In genomic region chr3:52704611-52705437, GRCh38 we compare ENCODE assay signal across 8 cellular contexts.
A peak's percentile ranks its signal among the peaks of the same experiment; 100 is the strongest.
DNase-seq lines count a peak whose midpoint lies in the region; ATAC-seq and TF ChIP-seq lines count a peak whose summit lies in the region.

No MANE protein-coding gene starts in this region.

- H3K4me1 Mint-ChIP-seq in central memory CD8-positive, alpha-beta T cell = peaks cover 24% of the 10 kb centered on the region

- TF ChIP-seq CTCF in C4-2B (conservative IDR thresholded peaks at IDR 0.05) (no peak), OCI-LY3 (IDR thresholded peaks at IDR 0.05; ENCODE audit: low read depth, low read length) (no peak)

- H3K27ac Mint-ChIP-seq in central memory CD8-positive, alpha-beta T cell (ENCODE audit: low read depth) = peak overlapping the region; percentile 97

- H3K4me3 ChIP-seq in OCI-LY3 (ENCODE audit: low read length) = peak overlapping the region; percentile 91

- H3K4me2 ChIP-seq in OCI-LY3 (ENCODE audit: low read length) = peak overlapping the region; percentile 95

- H3K79me2 ChIP-seq in OCI-LY3 (ENCODE audit: low read length) = peaks cover 64% of the 10 kb centered on the region

- H3K27me3 ChIP-seq in OCI-LY3 (ENCODE audit: low read depth, low read length) = no peaks in the 10 kb centered on the region

- H3K27ac ChIP-seq in C4-2B (peak overlapping the region; percentile 93), OCI-LY3 (ENCODE audit: low read length) (peak overlapping the region; percentile 67), substantia nigra (ENCODE audit: low read depth, low read length, poor library complexity, severe bottlenecking) (peak overlapping the region; percentile 88)

- H3K4me3 Mint-ChIP-seq in central memory CD8-positive, alpha-beta T cell = peak overlapping the region; percentile 93

- no peaks in the 10 kb centered on the region for H3K9me3 ChIP-seq in OCI-LY3 (ENCODE audit: insufficient read depth, low read length)

- no peaks in the 10 kb centered on the region for H4K20me1 ChIP-seq in OCI-LY3 (ENCODE audit: insufficient read depth, low read length)

- H2AFZ ChIP-seq in OCI-LY3 (ENCODE audit: low read depth, low read length) = peak overlapping the region; percentile 68

- peak overlapping the region; percentile 89 for H3K9ac ChIP-seq in OCI-LY3 (ENCODE audit: low read length)

- ATAC-seq in GM21367 (IDR thresholded peaks at IDR 0.05; ENCODE audit: unreplicated experiment) (peak; percentile 3), GM19328 (IDR thresholded peaks at IDR 0.05; ENCODE audit: unreplicated experiment) (no peak), HG03565 (IDR thresholded peaks at IDR 0.05; ENCODE audit: unreplicated experiment) (no peak)
- ATAC-seq in central memory CD8-positive, alpha-beta T cell (replicated peaks; ENCODE audit: extremely low read depth, poor library complexity, severe bottlenecking) = no peak

- no peak for DNase-seq in central memory CD8-positive, alpha-beta T cell (ENCODE audit: low spot score in 2 of 2)
- DNase-seq in left kidney (ENCODE audit: low read depth, low spot score) = peak; percentile 72
- peak in 5 of 49 donors; percentile 8 to 33 (median 23) for DNase-seq in substantia nigra (lab: John Stamatoyannopoulos, UW)

- no peaks in the 10 kb centered on the region for H3K27me3 Mint-ChIP-seq in central memory CD8-positive, alpha-beta T cell

- peaks cover 17% of the 10 kb centered on the region for H3K36me3 ChIP-seq in OCI-LY3 (replicated peaks; ENCODE audit: low read depth, low read length)

- peaks cover 27% of the 10 kb centered on the region for H3K4me1 ChIP-seq in OCI-LY3 (ENCODE audit: low read length)

- H3K9me3 Mint-ChIP-seq in central memory CD8-positive, alpha-beta T cell = no peaks in the 10 kb centered on the region

- peaks cover 27% of the 10 kb centered on the region for H3K36me3 Mint-ChIP-seq in central memory CD8-positive, alpha-beta T cell (ENCODE audit: insufficient read depth)
